8 cellular contexts compared by ENCODE assay signal in genomic region chr14:71321556-71322315, GRCh38. TPM values are rescaled to one million over a fixed set of nuclear protein-coding genes. Genes with fewer than 3 reads are reported as not detected.
DNase-seq lines count a peak whose midpoint lies in the region; ATAC-seq and TF ChIP-seq lines count a peak whose summit lies in the region.

No MANE protein-coding gene starts in this region.

- H3K36me3 ChIP-seq in Peyer's patch: no peaks in the 10 kb centered on the region
- no peaks in the 10 kb centered on the region for H3K36me3 ChIP-seq in transverse colon

- TF ChIP-seq EP300 in transverse colon (IDR thresholded peaks at IDR 0.05; ENCODE audit: low read depth): no peak

- H3K27me3 ChIP-seq in Peyer's patch: no peaks in the 10 kb centered on the region
- no peaks in the 10 kb centered on the region for H3K27me3 ChIP-seq in transverse colon

- H3K4me1 ChIP-seq in Peyer's patch (peaks cover 0 to 13% (median 8%) of the 10 kb centered on the region in 4 donors), transverse colon (peaks cover 5 to 40% (median 24%) of the 10 kb centered on the region in 4 donors)

- H3K27ac ChIP-seq in Peyer's patch: peak overlapping the region; percentile 98 to 99 (median 99)
- H3K27ac ChIP-seq in transverse colon: peak overlapping the region; percentile 95 to 98 (median 98)

- H3K4me3 ChIP-seq in Peyer's patch (peak overlapping the region; percentile 71 to 98 (median 90)), transverse colon (peak overlapping the region; percentile 75 to 98 (median 82))

- no peaks in the 10 kb centered on the region for H3K9me3 ChIP-seq in Peyer's patch
- no peaks in the 10 kb centered on the region for H3K9me3 ChIP-seq in transverse colon

- ATAC-seq in GM18505 (IDR thresholded peaks at IDR 0.05; ENCODE audit: unreplicated experiment): no peak

- DNase-seq in COR-L47 (lab: John Stamatoyannopoulos, UW): peak; percentile 41
- DNase-seq in HT-29 (ENCODE audit: low spot score): peak; percentile 64
- no peak for DNase-seq in Peyer's patch
- peak; percentile 50 for DNase-seq in dedifferentiated amniotic fluid mesenchymal stem cell (ENCODE audit: extremely low spot score)
- peak; percentile 59 for DNase-seq in medulla oblongata (ENCODE audit: extremely low spot score)
- DNase-seq in transverse colon: no peak
- no peak for DNase-seq in stimulated activated naive CD4-positive, alpha-beta T cell treated with Interleukin-2 at 50 U/mL for 16 hours (lab: John Stamatoyannopoulos, UW)

- WGBS in transverse colon (ENCODE audit: low coverage in 1 of 2), 2 donors: 0 to 2% methylated on average over 3 to 26 of the region's 26 CpGs

- intact Hi-C loops in transverse colon (cut with DNase I; ENCODE audit: low total_unique reads): no loop called here

- TF ChIP-seq CTCF in Peyer's patch (IDR thresholded peaks at IDR 0.05): no peak
- peak in 1 of 5 experiments; percentile 7 for TF ChIP-seq CTCF in transverse colon (IDR thresholded peaks at IDR 0.05)

- in situ Hi-C loops in transverse colon (cut with MboI; ENCODE audit: low pct_ligation_motif_present in 1 of 4, low pct_unique_long_range_greater_than_20kb in 1 of 4, low sequenced_read_pairs in 3 of 4): loop anchor here in 2 of 4 donors (25.0 kb wide), 2 partner anchors 184 to 416 kb away; no protein-coding TSS in a partner anchor

- TF ChIP-seq POLR2A in Peyer's patch (IDR thresholded peaks at IDR 0.05) (peak in 1 of 2 donors; percentile 29), transverse colon (IDR thresholded peaks at IDR 0.05) (peak; percentile 8), GM18505 (IDR thresholded peaks at IDR 0.05; ENCODE audit: borderline replicate concordance, extremely low read depth, insufficient read depth, insufficient read length) (no peak)

RNA-seq across cellular contexts. Expression of gene SIPA1L1, which starts 1.5 kb away (rescaled TPM):
- 15.1 and 19.3 TPM in 2 replicates for total RNA-seq in HT-29 (2014; rRNA removed; shearing (Covaris generic))
- total RNA-seq in Peyer's patch (100 to 1,000 TPM in 1 of 4 donors, 10 to 100 TPM in 3; 63.0 to 107 (median 81.7) TPM), transverse colon (100 to 1,000 TPM in 1 of 4 donors, 10 to 100 TPM in 3; 46.4 to 181 (median 81.7) TPM)

Comparison
In these comparisons a context has a peak if more than half of its experiments do, and no peak if none do; other contexts are left out.
1. DNase-seq: peak in COR-L47 (single experiment), HT-29 (single experiment), dedifferentiated amniotic fluid mesenchymal stem cell (single experiment) and medulla oblongata (single experiment); none in Peyer's patch (0 of 3), transverse colon (single experiment) and stimulated activated naive CD4-positive, alpha-beta T cell treated with Interleukin-2 at 50 U/mL for 16 hours (single experiment).